ENCODE assay signal across 17 cellular contexts in the genomic region with DNA sequence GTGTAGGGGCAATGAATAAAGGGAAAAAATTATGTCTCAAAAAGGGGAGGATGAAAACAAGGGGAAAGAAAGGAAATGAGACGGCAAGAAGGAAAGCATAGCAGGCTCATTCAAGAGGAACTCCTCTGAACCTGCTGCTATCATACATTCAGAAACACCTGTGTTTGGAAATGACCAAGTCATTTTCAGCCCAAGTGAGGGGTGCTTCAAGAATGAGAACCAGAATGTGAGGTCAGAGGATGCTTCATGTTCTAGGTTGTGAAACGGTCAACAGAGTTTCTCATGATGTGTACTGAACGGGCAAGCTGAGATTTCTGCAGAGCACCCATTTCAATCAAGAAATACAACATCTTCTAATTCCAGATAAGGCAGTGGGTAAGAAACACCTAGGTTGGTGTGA.
DNase-seq lines count a peak whose midpoint lies in the region; ATAC-seq and TF ChIP-seq lines count a peak whose summit lies in the region.
"Had no signal": no experiment of that assay in that cellular context is flagged by ENCODE, and none has a peak within 500 bp of the region (broad histone marks: within the 10 kb centered on the region; RNA-seq: fewer than 3 reads in every experiment).

No MANE protein-coding gene starts in this region.

- no peak overlapping the region for H3K27ac ChIP-seq in left ventricle myocardium inferior (replicated peaks)
- H3K27ac ChIP-seq: A549 had no signal

- TF ChIP-seq CTCF in GM13976 (IDR thresholded peaks at IDR 0.05; ENCODE audit: borderline replicate concordance, control extremely low read depth, extremely low read depth, insufficient read depth, missing control alignments) (no peak), left ventricle myocardium inferior (IDR thresholded peaks at IDR 0.05; ENCODE audit: borderline replicate concordance) (no peak)

- no peaks in the 10 kb centered on the region for H3K9me3 ChIP-seq in left ventricle myocardium inferior (replicated peaks)
- H3K9me3 ChIP-seq: A549 had no signal

- H3K27me3 ChIP-seq in left ventricle myocardium inferior (ENCODE audit: low read depth), result no peaks in the 10 kb centered on the region

- no peaks in the 10 kb centered on the region for H3K36me3 ChIP-seq in left ventricle myocardium inferior

- H3K4me1 ChIP-seq in left ventricle myocardium inferior, result no peaks in the 10 kb centered on the region
- H3K4me1 ChIP-seq: A549 had no signal

- intact Hi-C loops in left ventricle myocardium inferior (cut with micrococcal nuclease), result no loop called here

- peak; percentile 55 for ATAC-seq in GM19351 (IDR thresholded peaks at IDR 0.05; ENCODE audit: unreplicated experiment)
- peak; percentile 68 for ATAC-seq in HG02610 (IDR thresholded peaks at IDR 0.05; ENCODE audit: unreplicated experiment)
- peak; percentile 44 for ATAC-seq in HG03280 (IDR thresholded peaks at IDR 0.05; ENCODE audit: unreplicated experiment)
- ATAC-seq: A549; effector memory CD8-positive, alpha-beta T cell had no signal

- in situ Hi-C loops in GM13976 (cut with MboI; ENCODE audit: low sequenced_read_pairs, unreplicated experiment), result no loop called here

- DNase-seq in GM13976 (ENCODE audit: low spot score) (peak; percentile 32), AG20443 (ENCODE audit: low spot score) (no peak), NCI-H2171 treated with DMSO at 0.1 percent for 48 hours (lab: John Stamatoyannopoulos, UW) (no peak), NCI-H510A treated with DMSO at 0.1 percent for 48 hours (lab: John Stamatoyannopoulos, UW) (no peak), left ventricle myocardium inferior (no peak)
- DNase-seq: activated CD8-positive, alpha-beta T cell treated with anti-CD3 and anti-CD28 coated beads for 36 hours; Calu3; effector memory CD8-positive, alpha-beta T cell; foreskin fibroblast; HCEC 1CT; NCI-H1105 treated with DMSO at 0.1 percent for 48 hours; NCI-H524 treated with DMSO at 0.1 percent for 48 hours; T1000 had no signal

- H3K4me3 ChIP-seq in left ventricle myocardium inferior, result no peak overlapping the region
- H3K4me3 ChIP-seq: A549 had no signal
